In genomic region chr17:38333635-38334295, GRCh38 we compare ENCODE assay signal across 9 cellular contexts. TPM values are rescaled to one million over a fixed set of nuclear protein-coding genes. Genes with fewer than 3 reads are reported as not detected.
DNase-seq lines count a peak whose midpoint lies in the region; ATAC-seq, FAIRE-seq and TF ChIP-seq lines count a peak whose summit lies in the region.
"Had no signal": no experiment of that assay in that cellular context is flagged by ENCODE, and none has a peak within 500 bp of the region (broad histone marks: within the 10 kb centered on the region; RNA-seq: fewer than 3 reads in every experiment).

No MANE protein-coding gene starts in this region.

- ATAC-seq in T-cell (replicated peaks in 1 of 4) (peak in 3 of 4 experiments; percentile 30 to 39 (median 37)), HG03432 (IDR thresholded peaks at IDR 0.05; ENCODE audit: unreplicated experiment) (no peak)

- no peaks in the 10 kb centered on the region for H3K79me2 ChIP-seq in osteoblast (ENCODE audit: insufficient read depth, low read length)

- TF ChIP-seq CTCF in CD14-positive monocyte (IDR thresholded peaks at IDR 0.05) = peak; percentile 69
- TF ChIP-seq CTCF in osteoblast (IDR thresholded peaks at IDR 0.05; ENCODE audit: extremely low read depth, low read depth, low read length) = peak; percentile 66
- TF ChIP-seq CTCF in coronary artery (IDR thresholded peaks at IDR 0.05) = no peak

- H3K27ac ChIP-seq in osteoblast (ENCODE audit: low read depth, low read length) = no peak overlapping the region
- H3K27ac ChIP-seq in coronary artery = no peak overlapping the region
- H3K27ac ChIP-seq: suprapubic skin had no signal

- H3K9me3 Mint-ChIP-seq in CD14-positive monocyte (peaks cover 0 to 2% (median 0%) of the 10 kb centered on the region in 7 donors), T-cell (no peaks in the 10 kb centered on the region)

- no peak overlapping the region for H2AFZ ChIP-seq in osteoblast (ENCODE audit: low read length)

- POLR2A ChIA-PET in T-cell (lab: Charles Lee) = no interaction called here

- peak; percentile 44 for DNase-seq in CD14-positive monocyte (ENCODE audit: low spot score)
- DNase-seq in H54 (ENCODE audit: insufficient read length, low spot score) = peak; percentile 53
- DNase-seq in T-cell = peak in 19 of 34 experiments; percentile 14 to 47 (median 25)
- DNase-seq in dermis blood vessel endothelial cell = peak; percentile 56
- peak; percentile 68 for DNase-seq in osteoblast (ENCODE audit: insufficient read length, low spot score, missing footprints)
- DNase-seq in putamen (ENCODE audit: low spot score) = no peak
- no peak for DNase-seq in coronary artery (ENCODE audit: low spot score)

- H3K27ac Mint-ChIP-seq in CD14-positive monocyte = no peak overlapping the region
- no peak overlapping the region for H3K27ac Mint-ChIP-seq in T-cell

- no peak for TF ChIP-seq POLR2A in H54 (IDR thresholded peaks at IDR 0.05; ENCODE audit: low read depth, low read length)

- H3K27me3 Mint-ChIP-seq in CD14-positive monocyte (ENCODE audit: low read depth in 3 of 3) = peaks cover under 1 to 6% (median 4%) of the 10 kb centered on the region in 3 donors
- peaks cover 10 to 13% of the 10 kb centered on the region in 2 donors for H3K27me3 Mint-ChIP-seq in T-cell

- no peak overlapping the region for H3K4me3 Mint-ChIP-seq in CD14-positive monocyte
- no peak overlapping the region for H3K4me3 Mint-ChIP-seq in T-cell

- no peak overlapping the region for H3K4me2 ChIP-seq in osteoblast (ENCODE audit: insufficient read depth, low read length)

- no peaks in the 10 kb centered on the region for H4K20me1 ChIP-seq in osteoblast (ENCODE audit: insufficient read depth, low read length)

- H3K4me3 ChIP-seq in osteoblast (ENCODE audit: insufficient read depth, low read length) (no peak overlapping the region), coronary artery (no peak overlapping the region)
- H3K4me3 ChIP-seq: suprapubic skin had no signal

- CTCF ChIA-PET in T-cell (lab: Charles Lee) = interaction anchor here (0.8 to 1.0 kb wide), 2 partner anchors 9 to 80 kb away, joined by 3 read pairs; no protein-coding TSS in a partner anchor

- no peak for FAIRE-seq in H54 (lab: Jason Lieb, UNC)

- peaks cover 44% of the 10 kb centered on the region for H3K27me3 ChIP-seq in osteoblast (ENCODE audit: insufficient read depth, low read length)

- no peaks in the 10 kb centered on the region for H3K4me1 ChIP-seq in osteoblast (ENCODE audit: insufficient read depth, low read length)
- H3K4me1 ChIP-seq: suprapubic skin had no signal

- H3K4me1 Mint-ChIP-seq in CD14-positive monocyte = no peaks in the 10 kb centered on the region
- peaks cover 0 to 2% (median 0%) of the 10 kb centered on the region in 3 donors for H3K4me1 Mint-ChIP-seq in T-cell

- H3K36me3 Mint-ChIP-seq in CD14-positive monocyte (no peaks in the 10 kb centered on the region), T-cell (no peaks in the 10 kb centered on the region)

- no peaks in the 10 kb centered on the region for H3K9me3 ChIP-seq in osteoblast (ENCODE audit: low read depth, low read length)
- H3K9me3 ChIP-seq: suprapubic skin had no signal

- intact Hi-C loops in CD14-positive monocyte (cut with micrococcal nuclease) = no loop called here

- H3K36me3 ChIP-seq in osteoblast (ENCODE audit: insufficient read depth, low read length) = no peaks in the 10 kb centered on the region
- H3K36me3 ChIP-seq: suprapubic skin had no signal

RNA-seq across cellular contexts. Expression of gene GPR179, which starts 10.0 kb away (rescaled TPM):
- polyA plus RNA-seq in CD14-positive monocyte = not detected
- total RNA-seq in T-cell (under 1 TPM in 4 of 5 donors, not detected in 1; 0.03 to 0.53 (median 0.08) TPM), dermis blood vessel endothelial cell (not detected in 2 replicates), osteoblast (not detected in 2 replicates)

RNA-seq across cellular contexts. Expression of gene SOCS7, which starts 17.9 kb away (rescaled TPM):
- under 1 TPM; 0.14 to 0.15 TPM for polyA plus RNA-seq in CD14-positive monocyte
- 10 to 100 TPM; 18.9 to 24.5 (median 20.7) TPM for total RNA-seq in T-cell
- 7.0 and 8.3 TPM in 2 replicates for total RNA-seq in dermis blood vessel endothelial cell
- 16.3 and 17.1 TPM in 2 replicates for total RNA-seq in osteoblast

RNA-seq across cellular contexts. Expression of gene MRPL45, which starts 36.8 kb away (rescaled TPM):
- polyA plus RNA-seq in CD14-positive monocyte = 10 to 100 TPM; 19.8 to 20.8 TPM
- total RNA-seq in T-cell (10 to 100 TPM; 16.3 to 21.7 (median 19.5) TPM), dermis blood vessel endothelial cell (37.8 and 39.6 TPM in 2 replicates), osteoblast (40.4 and 40.9 TPM in 2 replicates)

Comparison
In these comparisons a context has a peak if more than half of its experiments do, and no peak if none do; other contexts are left out.
1. DNase-seq: peak in CD14-positive monocyte (single experiment), H54 (single experiment), T-cell (19 of 34), dermis blood vessel endothelial cell (single experiment) and osteoblast (single experiment); none in putamen (single experiment) and coronary artery (single experiment).